13 cellular contexts compared by ENCODE assay signal in genomic region chr6:56573624-56574023, GRCh38.
"Had no signal": no experiment of that assay in that cellular context is flagged by ENCODE, and none has a peak within 500 bp of the region (broad histone marks: within the 10 kb centered on the region; RNA-seq: fewer than 3 reads in every experiment).

No MANE protein-coding gene starts in this region.

- H3K4me1 ChIP-seq: parathyroid adenoma had no signal

- DNase-seq: activated CD4-positive, alpha-beta T cell treated with anti-CD3 and anti-CD28 coated beads for 4 hours; activated CD8-positive, alpha-beta T cell treated with anti-CD3 and anti-CD28 coated beads for 36 hours; activated effector memory CD4-positive, alpha-beta T cell treated with Interleukin-2 at 50 U/mL for 16 hours; activated naive CD4-positive, alpha-beta T cell treated with anti-CD3 and anti-CD28 coated beads, Interleukin-2, amount 50 U/mL, for 16 hours; activated T-cell treated with anti-CD3 and anti-CD28 coated beads, Interleukin-2, amount 50 U/mL, for 4 hours; islet precursor cell; stimulated activated CD4-positive, alpha-beta T cell treated with anti-CD3 and anti-CD28 coated beads, Interleukin-15, amount 100 ng/mL, for 24 hours; stimulated activated CD4-positive, alpha-beta T cell treated with anti-CD3 and anti-CD28 coated beads, Interleukin-4, amount 100 ng/mL, for 1 hour; stimulated activated naive B cell treated with anti-CD40 and anti-IgM and Interleukin-4, amounts not matched to agents 10 μg/mL and 1 μg/mL and 100 μg/mL, for 72 hours; tibial artery had no signal

- H3K4me2 ChIP-seq: hepatocyte had no signal

- H3K27ac ChIP-seq: hepatocyte, parathyroid adenoma had no signal

- H3K9ac ChIP-seq: parathyroid adenoma had no signal

- ATAC-seq: activated CD8-positive, alpha-beta T cell treated with anti-CD3 and anti-CD28 coated beads for 36 hours; activated T-cell treated with anti-CD3 and anti-CD28 coated beads, Interleukin-2, amount 50 U/mL, for 4 hours; stimulated activated naive B cell treated with anti-CD40 and anti-IgM and Interleukin-4, amounts not matched to agents 10 μg/mL and 1 μg/mL and 100 μg/mL, for 72 hours had no signal

- H3K9me3 ChIP-seq: tibial artery had no signal

- H3K27me3 ChIP-seq: hepatocyte, tibial artery had no signal

- H3K79me2 ChIP-seq: hepatocyte, parathyroid adenoma had no signal

- H3K4me3 ChIP-seq: hepatocyte, lung, tibial artery had no signal

- H2AFZ ChIP-seq: hepatocyte, parathyroid adenoma had no signal
